1 cellular context compared by ENCODE assay signal in the genomic region with DNA sequence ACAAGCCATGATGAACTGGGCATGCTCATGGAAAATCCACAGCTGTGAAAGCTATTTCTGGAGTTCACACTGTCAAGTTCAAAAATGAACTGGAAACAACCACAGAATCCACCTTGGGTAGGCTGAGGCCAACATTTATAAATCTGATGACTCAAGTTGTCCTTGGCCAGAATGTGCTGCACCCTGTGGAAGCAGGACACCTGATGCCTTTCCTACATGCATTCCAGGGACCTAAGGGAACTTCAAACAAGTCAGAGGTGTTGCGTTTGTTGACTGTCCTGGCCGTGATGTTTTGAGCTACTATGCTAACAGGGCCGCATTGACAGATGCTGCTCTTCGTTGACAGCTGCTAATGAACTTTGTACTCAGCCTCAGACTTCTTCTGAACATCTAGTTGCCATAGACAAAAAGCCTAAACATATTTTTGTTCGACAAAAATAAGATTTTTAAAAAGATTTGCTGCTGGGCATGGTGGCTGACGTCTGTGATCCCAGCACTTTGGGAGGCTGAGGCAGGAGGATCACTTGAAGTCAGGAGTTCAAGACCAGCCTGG.
A peak's percentile ranks its signal among the peaks of the same experiment; 100 is the strongest.
TF ChIP-seq lines count a peak whose summit lies in the region.

No MANE protein-coding gene starts in this region.

TF ChIP-seq in liver, 16 proteins besides CTCF, POLR2A, EP300 and RAD21 (continued from another document):
- TF ChIP-seq, protein P1, sequence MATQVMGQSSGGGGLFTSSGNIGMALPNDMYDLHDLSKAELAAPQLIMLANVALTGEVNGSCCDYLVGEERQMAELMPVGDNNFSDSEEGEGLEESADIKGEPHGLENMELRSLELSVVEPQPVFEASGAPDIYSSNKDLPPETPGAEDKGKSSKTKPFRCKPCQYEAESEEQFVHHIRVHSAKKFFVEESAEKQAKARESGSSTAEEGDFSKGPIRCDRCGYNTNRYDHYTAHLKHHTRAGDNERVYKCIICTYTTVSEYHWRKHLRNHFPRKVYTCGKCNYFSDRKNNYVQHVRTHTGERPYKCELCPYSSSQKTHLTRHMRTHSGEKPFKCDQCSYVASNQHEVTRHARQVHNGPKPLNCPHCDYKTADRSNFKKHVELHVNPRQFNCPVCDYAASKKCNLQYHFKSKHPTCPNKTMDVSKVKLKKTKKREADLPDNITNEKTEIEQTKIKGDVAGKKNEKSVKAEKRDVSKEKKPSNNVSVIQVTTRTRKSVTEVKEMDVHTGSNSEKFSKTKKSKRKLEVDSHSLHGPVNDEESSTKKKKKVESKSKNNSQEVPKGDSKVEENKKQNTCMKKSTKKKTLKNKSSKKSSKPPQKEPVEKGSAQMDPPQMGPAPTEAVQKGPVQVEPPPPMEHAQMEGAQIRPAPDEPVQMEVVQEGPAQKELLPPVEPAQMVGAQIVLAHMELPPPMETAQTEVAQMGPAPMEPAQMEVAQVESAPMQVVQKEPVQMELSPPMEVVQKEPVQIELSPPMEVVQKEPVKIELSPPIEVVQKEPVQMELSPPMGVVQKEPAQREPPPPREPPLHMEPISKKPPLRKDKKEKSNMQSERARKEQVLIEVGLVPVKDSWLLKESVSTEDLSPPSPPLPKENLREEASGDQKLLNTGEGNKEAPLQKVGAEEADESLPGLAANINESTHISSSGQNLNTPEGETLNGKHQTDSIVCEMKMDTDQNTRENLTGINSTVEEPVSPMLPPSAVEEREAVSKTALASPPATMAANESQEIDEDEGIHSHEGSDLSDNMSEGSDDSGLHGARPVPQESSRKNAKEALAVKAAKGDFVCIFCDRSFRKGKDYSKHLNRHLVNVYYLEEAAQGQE (IDR thresholded peaks at IDR 0.05) = peak; percentile 42
- TF ChIP-seq, protein P2, sequence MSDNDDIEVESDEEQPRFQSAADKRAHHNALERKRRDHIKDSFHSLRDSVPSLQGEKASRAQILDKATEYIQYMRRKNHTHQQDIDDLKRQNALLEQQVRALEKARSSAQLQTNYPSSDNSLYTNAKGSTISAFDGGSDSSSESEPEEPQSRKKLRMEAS (IDR thresholded peaks at IDR 0.05) = peak; percentile 78
- TF ChIP-seq, protein P3, sequence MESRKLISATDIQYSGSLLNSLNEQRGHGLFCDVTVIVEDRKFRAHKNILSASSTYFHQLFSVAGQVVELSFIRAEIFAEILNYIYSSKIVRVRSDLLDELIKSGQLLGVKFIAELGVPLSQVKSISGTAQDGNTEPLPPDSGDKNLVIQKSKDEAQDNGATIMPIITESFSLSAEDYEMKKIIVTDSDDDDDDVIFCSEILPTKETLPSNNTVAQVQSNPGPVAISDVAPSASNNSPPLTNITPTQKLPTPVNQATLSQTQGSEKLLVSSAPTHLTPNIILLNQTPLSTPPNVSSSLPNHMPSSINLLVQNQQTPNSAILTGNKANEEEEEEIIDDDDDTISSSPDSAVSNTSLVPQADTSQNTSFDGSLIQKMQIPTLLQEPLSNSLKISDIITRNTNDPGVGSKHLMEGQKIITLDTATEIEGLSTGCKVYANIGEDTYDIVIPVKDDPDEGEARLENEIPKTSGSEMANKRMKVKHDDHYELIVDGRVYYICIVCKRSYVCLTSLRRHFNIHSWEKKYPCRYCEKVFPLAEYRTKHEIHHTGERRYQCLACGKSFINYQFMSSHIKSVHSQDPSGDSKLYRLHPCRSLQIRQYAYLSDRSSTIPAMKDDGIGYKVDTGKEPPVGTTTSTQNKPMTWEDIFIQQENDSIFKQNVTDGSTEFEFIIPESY (IDR thresholded peaks at IDR 0.05) = peak; percentile 54
